In genomic region chr16:49498241-49499017, GRCh38 we compare ENCODE assay signal across 25 cellular contexts.
A peak's percentile ranks its signal among the peaks of the same experiment; 100 is the strongest.
DNase-seq lines count a peak whose midpoint lies in the region; ATAC-seq and TF ChIP-seq lines count a peak whose summit lies in the region.
"Had no signal": no experiment of that assay in that cellular context is flagged by ENCODE, and none has a peak within 500 bp of the region (broad histone marks: within the 10 kb centered on the region; RNA-seq: fewer than 3 reads in every experiment).

No MANE protein-coding gene starts in this region.

- no peak for TF ChIP-seq POLR2A in right lobe of liver (IDR thresholded peaks at IDR 0.05)

- H3F3A ChIP-seq in PC-9 (ENCODE audit: insufficient read depth, low read depth) = no peaks in the 10 kb centered on the region

- DNase-seq in activated naive CD8-positive, alpha-beta T cell treated with anti-CD3 and anti-CD28 coated beads, Interleukin-2, amount 10 ng/mL, durations not matched to agents 7 days and 5 days = peak; percentile 5
- DNase-seq in activated naive CD8-positive, alpha-beta T cell treated with anti-CD3 and anti-CD28 coated beads for 36 hours = no peak
- DNase-seq in NCI-H446 (lab: John Stamatoyannopoulos, UW) (peak; percentile 46 to 84), glutamatergic neuron (peak; percentile 10), right lobe of liver (no peak), Karpas-422 (no peak), NOMO-1 (lab: John Stamatoyannopoulos, UW; ENCODE audit: unreplicated experiment in 2 of 2) (no peak), PC-9 (no peak)
- DNase-seq: activated CD8-positive, alpha-beta memory T cell treated with anti-CD3 and anti-CD28 coated beads, Interleukin-2, amount 50 U/mL, for 4 hours; BE2C; EL; H9; Kasumi-1; NCI-H2081 treated with DMSO at 0.1 percent for 48 hours; NCI-H526; stimulated activated CD8-positive, alpha-beta memory T cell treated with anti-CD3 and anti-CD28 coated beads, Interleukin-4, amount 100 ng/mL, for 48 hours had no signal

- no peak overlapping the region for H3K4me3 Mint-ChIP-seq in activated naive CD8-positive, alpha-beta T cell treated with anti-CD3 and anti-CD28 coated beads, Interleukin-2, amount 10 ng/mL, durations not matched to agents 7 days and 5 days
- H3K4me3 Mint-ChIP-seq in activated naive CD8-positive, alpha-beta T cell treated with anti-CD3 and anti-CD28 coated beads for 36 hours = no peak overlapping the region
- H3K4me3 Mint-ChIP-seq in glutamatergic neuron (ENCODE audit: unreplicated experiment) = peak overlapping the region; percentile 59
- H3K4me3 Mint-ChIP-seq: activated B cell treated with CpG ODN at 0.5 μM for 24 hours; activated naive CD8-positive, alpha-beta T cell; H9; type B pancreatic cell had no signal

- H3K27me3 Mint-ChIP-seq in activated naive CD8-positive, alpha-beta T cell treated with anti-CD3 and anti-CD28 coated beads, Interleukin-2, amount 10 ng/mL, durations not matched to agents 7 days and 5 days = no peaks in the 10 kb centered on the region
- H3K27me3 Mint-ChIP-seq in activated naive CD8-positive, alpha-beta T cell treated with anti-CD3 and anti-CD28 coated beads for 36 hours = no peaks in the 10 kb centered on the region
- H3K27me3 Mint-ChIP-seq in glutamatergic neuron (ENCODE audit: unreplicated experiment) = peaks cover 30% of the 10 kb centered on the region
- H3K27me3 Mint-ChIP-seq: activated naive CD8-positive, alpha-beta T cell; type B pancreatic cell had no signal

- CTCF ChIA-PET in PC-9 (lab: Charles Lee) = no interaction called here

- H3K9ac ChIP-seq in Karpas-422 (ENCODE audit: low read length) = no peak overlapping the region

- H4K20me1 ChIP-seq in Karpas-422 (ENCODE audit: insufficient read depth, low read depth, low read length) (no peaks in the 10 kb centered on the region; the same call in none of the 2 replicates), PC-9 (ENCODE audit: insufficient read depth) (no peaks in the 10 kb centered on the region; the same call in 1 of the 2 replicates)

- no peak overlapping the region for H3K4me2 ChIP-seq in Karpas-422 (ENCODE audit: low read depth, low read length, poor library complexity, severe bottlenecking)
- no peak overlapping the region for H3K4me2 ChIP-seq in PC-9
- H3K4me2 ChIP-seq: A549 had no signal

- H3K79me2 ChIP-seq in Karpas-422 (ENCODE audit: low read length) = no peaks in the 10 kb centered on the region
- no peaks in the 10 kb centered on the region for H3K79me2 ChIP-seq in PC-9 (ENCODE audit: low read depth)

- no peak for ATAC-seq in activated naive CD8-positive, alpha-beta T cell treated with anti-CD3 and anti-CD28 coated beads, Interleukin-2, amount 10 ng/mL, durations not matched to agents 7 days and 5 days (ENCODE audit: low read depth)
- no peak for ATAC-seq in right lobe of liver
- ATAC-seq: Right ventricle myocardium inferior had no signal

- H3K9me3 Mint-ChIP-seq in activated naive CD8-positive, alpha-beta T cell treated with anti-CD3 and anti-CD28 coated beads, Interleukin-2, amount 10 ng/mL, durations not matched to agents 7 days and 5 days = no peaks in the 10 kb centered on the region
- no peaks in the 10 kb centered on the region for H3K9me3 Mint-ChIP-seq in activated naive CD8-positive, alpha-beta T cell treated with anti-CD3 and anti-CD28 coated beads for 36 hours
- peaks cover 39% of the 10 kb centered on the region for H3K9me3 Mint-ChIP-seq in glutamatergic neuron (ENCODE audit: unreplicated experiment)
- H3K9me3 Mint-ChIP-seq: activated B cell treated with CpG ODN at 0.5 μM for 24 hours, H9, type B pancreatic cell had no signal

- POLR2A ChIA-PET in activated naive CD8-positive, alpha-beta T cell treated with anti-CD3 and anti-CD28 coated beads, Interleukin-2, amount 10 ng/mL, durations not matched to agents 7 days and 5 days (lab: Charles Lee) = no interaction called here
- POLR2A ChIA-PET in PC-9 (lab: Charles Lee; ENCODE audit: unreplicated experiment) = no interaction called here

- H2AFZ ChIP-seq in Karpas-422 (ENCODE audit: low read length) (no peak overlapping the region), PC-9 (no peak overlapping the region)

- peaks cover 0 to 2% (median 0%) of the 10 kb centered on the region in 4 donors for H3K4me1 ChIP-seq in right lobe of liver
- peaks cover 22% of the 10 kb centered on the region for H3K4me1 ChIP-seq in Karpas-422 (ENCODE audit: low read length)
- H3K4me1 ChIP-seq in PC-9 (replicated peaks; ENCODE audit: insufficient read depth) = no peaks in the 10 kb centered on the region
- H3K4me1 ChIP-seq: A549, BE2C, prostate gland had no signal

- BruUV-seq in PC-9 (replicated peaks; lab: Mats Ljungman, UMichigan) = no TSS peak

- H3K36me3 ChIP-seq in right lobe of liver (no peaks in the 10 kb centered on the region), Karpas-422 (ENCODE audit: insufficient read depth, low read length) (no peaks in the 10 kb centered on the region), PC-9 (ENCODE audit: low read depth) (no peaks in the 10 kb centered on the region)
- H3K36me3 ChIP-seq: BE2C, prostate gland had no signal

- H3K9me3 ChIP-seq in right lobe of liver (no peaks in the 10 kb centered on the region), Karpas-422 (ENCODE audit: low read length) (no peaks in the 10 kb centered on the region), PC-9 (ENCODE audit: insufficient read depth, low read depth) (no peaks in the 10 kb centered on the region)
- H3K9me3 ChIP-seq: A549, BE2C, prostate gland had no signal

- no peak overlapping the region for H3K4me3 ChIP-seq in right lobe of liver
- no peak overlapping the region for H3K4me3 ChIP-seq in Karpas-422 (ENCODE audit: low read length)
- H3K4me3 ChIP-seq in PC-9 = no peak overlapping the region
- H3K4me3 ChIP-seq: A549, lung, prostate gland had no signal

- no peak overlapping the region for H3K27ac Mint-ChIP-seq in activated naive CD8-positive, alpha-beta T cell treated with anti-CD3 and anti-CD28 coated beads, Interleukin-2, amount 10 ng/mL, durations not matched to agents 7 days and 5 days
- H3K27ac Mint-ChIP-seq in activated naive CD8-positive, alpha-beta T cell treated with anti-CD3 and anti-CD28 coated beads for 36 hours = no peak overlapping the region
- H3K27ac Mint-ChIP-seq in glutamatergic neuron (ENCODE audit: unreplicated experiment) = peak overlapping the region; percentile 97
- H3K27ac Mint-ChIP-seq: activated B cell treated with CpG ODN at 0.5 μM for 24 hours; activated naive CD8-positive, alpha-beta T cell; type B pancreatic cell had no signal

- H3K9me2 ChIP-seq in Karpas-422 (replicated peaks; ENCODE audit: insufficient read depth, low read length) = no peaks in the 10 kb centered on the region
- no peaks in the 10 kb centered on the region for H3K9me2 ChIP-seq in PC-9 (ENCODE audit: insufficient read depth)

- 68% methylated on average over 8 of the region's 11 CpGs for WGBS in right lobe of liver (ENCODE audit: insufficient coverage, low coverage, low lambda C conversion rate, missing lambda C conversion rate)

- no peaks in the 10 kb centered on the region for H3K27me3 ChIP-seq in right lobe of liver
- no peaks in the 10 kb centered on the region for H3K27me3 ChIP-seq in Karpas-422 (ENCODE audit: low read length)
- H3K27me3 ChIP-seq in PC-9 (ENCODE audit: insufficient read depth, low read depth) = peaks cover 35% of the 10 kb centered on the region
- H3K27me3 ChIP-seq: BE2C had no signal

- no peak overlapping the region for H3K27ac ChIP-seq in right lobe of liver
- no peak overlapping the region for H3K27ac ChIP-seq in Karpas-422 (ENCODE audit: low read length)
- H3K27ac ChIP-seq in PC-9 = no peak overlapping the region
- H3K27ac ChIP-seq: A549, epithelial cell of prostate, HL-60, prostate gland had no signal

- H3K4me1 Mint-ChIP-seq in activated naive CD8-positive, alpha-beta T cell treated with anti-CD3 and anti-CD28 coated beads, Interleukin-2, amount 10 ng/mL, durations not matched to agents 7 days and 5 days = peaks cover 4% of the 10 kb centered on the region
- peaks cover 1% of the 10 kb centered on the region for H3K4me1 Mint-ChIP-seq in activated naive CD8-positive, alpha-beta T cell treated with anti-CD3 and anti-CD28 coated beads for 36 hours
- peaks cover 50% of the 10 kb centered on the region for H3K4me1 Mint-ChIP-seq in glutamatergic neuron (ENCODE audit: low read depth, unreplicated experiment)

- no peak for TF ChIP-seq CTCF in glutamatergic neuron (IDR thresholded peaks at IDR 0.05; ENCODE audit: partially characterized antibody, unreplicated experiment)
- TF ChIP-seq CTCF in right lobe of liver (IDR thresholded peaks at IDR 0.05) = no peak
- TF ChIP-seq CTCF in PC-9 (conservative IDR thresholded peaks at IDR 0.05) = no peak

- H3K36me3 Mint-ChIP-seq in activated naive CD8-positive, alpha-beta T cell treated with anti-CD3 and anti-CD28 coated beads, Interleukin-2, amount 10 ng/mL, durations not matched to agents 7 days and 5 days = no peaks in the 10 kb centered on the region
- no peaks in the 10 kb centered on the region for H3K36me3 Mint-ChIP-seq in activated naive CD8-positive, alpha-beta T cell treated with anti-CD3 and anti-CD28 coated beads for 36 hours
- no peaks in the 10 kb centered on the region for H3K36me3 Mint-ChIP-seq in glutamatergic neuron (ENCODE audit: unreplicated experiment)
- H3K36me3 Mint-ChIP-seq: activated naive CD8-positive, alpha-beta T cell had no signal

- intact Hi-C loops in right lobe of liver (cut with DNase I) = no loop called here
- intact Hi-C loops in PC-9 (cut with micrococcal nuclease; ENCODE audit: unreplicated experiment) = no loop called here

Comparison
In these comparisons a context has a peak if more than half of its experiments do, and no peak if none do; other contexts are left out.
1. DNase-seq: peak in activated naive CD8-positive, alpha-beta T cell treated with anti-CD3 and anti-CD28 coated beads, Interleukin-2, amount 10 ng/mL, durations not matched to agents 7 days and 5 days (single experiment), NCI-H446 (2 of 2) and glutamatergic neuron (single experiment); none in activated naive CD8-positive, alpha-beta T cell treated with anti-CD3 and anti-CD28 coated beads for 36 hours (single experiment), right lobe of liver (0 of 3), Karpas-422 (single experiment), NOMO-1 (0 of 2) and PC-9 (0 of 2).